9 cellular contexts compared by ENCODE assay signal in the genomic region with DNA sequence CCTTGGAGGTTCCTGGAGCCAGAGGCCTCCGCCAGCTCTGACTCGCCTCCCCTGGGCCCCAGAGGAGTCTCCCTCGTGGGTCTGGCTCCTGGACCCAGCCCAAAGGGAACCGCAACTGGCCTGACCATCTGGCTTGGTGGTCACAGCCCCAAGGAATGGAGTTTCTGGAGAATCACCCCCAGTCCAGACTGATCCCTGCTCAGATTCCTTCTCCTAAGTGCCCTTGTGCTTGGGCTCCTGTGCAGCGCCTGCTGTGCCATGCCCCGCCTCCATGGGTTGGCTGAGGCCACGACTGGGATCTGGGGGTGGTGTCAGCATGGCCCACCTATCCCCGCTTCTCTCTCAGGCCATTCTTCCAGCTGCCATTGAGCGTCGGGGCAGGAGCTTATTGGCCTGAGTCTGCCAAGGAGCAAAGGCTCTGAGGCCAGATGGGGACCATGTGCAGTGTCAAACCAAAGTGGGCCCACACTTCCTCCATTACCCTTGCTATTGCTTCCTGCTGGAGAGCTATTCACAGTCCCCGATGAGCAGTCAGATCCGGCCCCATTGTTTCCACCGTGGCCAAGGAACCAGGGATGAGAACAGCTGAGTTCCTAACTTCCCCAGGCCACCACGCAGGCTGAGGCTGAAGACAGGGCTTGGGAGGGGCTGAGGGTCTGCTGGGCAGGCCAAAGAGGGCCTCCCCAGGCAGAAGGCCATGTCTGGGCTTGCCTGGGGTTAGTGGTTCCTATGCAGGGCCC. TPM values are rescaled to one million over a fixed set of nuclear protein-coding genes. Genes with fewer than 3 reads are reported as not detected.
A peak's percentile ranks its signal among the peaks of the same experiment; 100 is the strongest.
DNase-seq lines count a peak whose midpoint lies in the region; FAIRE-seq and TF ChIP-seq lines count a peak whose summit lies in the region.
"Had no signal": no experiment of that assay in that cellular context is flagged by ENCODE, and none has a peak within 500 bp of the region (broad histone marks: within the 10 kb centered on the region; RNA-seq: fewer than 3 reads in every experiment).

No MANE protein-coding gene starts in this region.

- H3K9ac ChIP-seq in mesenchymal stem cell (ENCODE audit: low read length) (peak overlapping the region; percentile 87), H9 (ENCODE audit: extremely low read depth, insufficient read length, low read length) (no peak overlapping the region)

- H4K5ac ChIP-seq in H9 (ENCODE audit: insufficient read length, low read depth, low read length): no peak overlapping the region

- H2BK15ac ChIP-seq in mesenchymal stem cell (ENCODE audit: low read depth, poor library complexity, severe bottlenecking) (peak overlapping the region; percentile 84), H9 (ENCODE audit: low read depth, low read length) (no peak overlapping the region)

- H4K91ac ChIP-seq in mesenchymal stem cell (ENCODE audit: low read length) (peak overlapping the region; percentile 14), H9 (ENCODE audit: insufficient read length, low read depth, low read length) (no peak overlapping the region)

- no peak overlapping the region for H2BK20ac ChIP-seq in H9 (ENCODE audit: low read depth, low read length, poor library complexity, severe bottlenecking)

- H2AK5ac ChIP-seq in mesenchymal stem cell (ENCODE audit: low read length, severe bottlenecking) (peak overlapping the region; percentile 63), H9 (ENCODE audit: insufficient read length, low read length) (no peak overlapping the region)

- H3K27ac ChIP-seq in mesenchymal stem cell (ENCODE audit: low read length, poor library complexity, severe bottlenecking): peak overlapping the region; percentile 82
- H3K27ac ChIP-seq in H9 (ENCODE audit: insufficient read length, low read depth, low read length): no peak overlapping the region

- H3K18ac ChIP-seq in mesenchymal stem cell (ENCODE audit: low read depth in 1 of 2, low read length in 2 of 2): peak overlapping the region; percentile 64 to 79
- no peak overlapping the region for H3K18ac ChIP-seq in H9 (ENCODE audit: insufficient read length, low read depth, low read length)

- H3K27me3 ChIP-seq in bronchial epithelial cell (ENCODE audit: control insufficient read depth, insufficient read depth, low read length): no peaks in the 10 kb centered on the region
- no peaks in the 10 kb centered on the region for H3K27me3 ChIP-seq in mesenchymal stem cell (ENCODE audit: control insufficient read depth in 1 of 2, insufficient read depth in 1 of 2, low read length in 2 of 2)
- no peaks in the 10 kb centered on the region for H3K27me3 ChIP-seq in H9 (ENCODE audit: insufficient read depth, low read length)

- H3K9me3 Mint-ChIP-seq in H9: no peaks in the 10 kb centered on the region
- H3K9me3 Mint-ChIP-seq: activated T-helper 1 cell treated with anti-CD3 and anti-CD28 coated beads, Interleukin-12 subunit alpha, Interleukin-12 subunit beta, Interleukin-2, Interleukin-4 antibody, amounts not matched to agents 30 ng/mL and 10 ng/mL and 1 ng/mL, durations not matched to agents 14 hours and 24 hours and 36 hours had no signal

- 54% methylated on average over 14 of the region's 14 CpGs for WGBS in mesenchymal stem cell
- no CpG with 5 or more reads among the region's 14 CpGs for WGBS in H9 (ENCODE audit: extremely low coverage, insufficient read length, low lambda C conversion rate)

- H2BK12ac ChIP-seq in mesenchymal stem cell (ENCODE audit: low read length in 2 of 2): peak overlapping the region; percentile 7 to 55
- H2BK12ac ChIP-seq in H9 (ENCODE audit: insufficient read length, low read depth, low read length): no peak overlapping the region

- H3K14ac ChIP-seq in mesenchymal stem cell (ENCODE audit: low read length in 2 of 2) (no peak overlapping the region), H9 (ENCODE audit: insufficient read depth, low read length) (no peak overlapping the region)

- no peaks in the 10 kb centered on the region for H4K20me1 ChIP-seq in H9 (ENCODE audit: control insufficient read depth, insufficient read depth, insufficient read length)

- peaks cover 1% of the 10 kb centered on the region for H3K36me3 ChIP-seq in bronchial epithelial cell (ENCODE audit: control insufficient read depth, insufficient read depth, low read length)
- peaks cover 6 to 20% of the 10 kb centered on the region in 2 experiments for H3K36me3 ChIP-seq in mesenchymal stem cell (ENCODE audit: control insufficient read depth in 1 of 2, insufficient read depth in 2 of 2, low read depth in 1 of 2, low read length in 2 of 2)

- no peaks in the 10 kb centered on the region for H3K23me2 ChIP-seq in H9 (ENCODE audit: insufficient read length, low read depth, low read length, poor library complexity, severe bottlenecking)

- H3K27ac Mint-ChIP-seq in H9: no peak overlapping the region; a peak in 1 of 7 replicates
- H3K27ac Mint-ChIP-seq: activated T-helper 1 cell treated with anti-CD3 and anti-CD28 coated beads, Interleukin-12 subunit alpha, Interleukin-12 subunit beta, Interleukin-2, Interleukin-4 antibody, amounts not matched to agents 30 ng/mL and 10 ng/mL and 1 ng/mL, durations not matched to agents 14 hours and 24 hours and 36 hours had no signal

- no peaks in the 10 kb centered on the region for H3K9me3 ChIP-seq in mesenchymal stem cell (ENCODE audit: control insufficient read depth, low read length)
- H3K9me3 ChIP-seq in H9 (ENCODE audit: control insufficient read depth, low read depth, low read length): no peaks in the 10 kb centered on the region

- H3K23ac ChIP-seq in mesenchymal stem cell (ENCODE audit: low read length in 2 of 2) (no peak overlapping the region), H9 (ENCODE audit: insufficient read length, low read depth, low read length) (no peak overlapping the region)

- FAIRE-seq in bronchial epithelial cell (lab: Jason Lieb, UNC): no peak

- peak; percentile 71 for DNase-seq in AG08395 (ENCODE audit: low spot score)
- peak; percentile 70 for DNase-seq in M059J (ENCODE audit: low read depth)
- DNase-seq in bronchial epithelial cell (ENCODE audit: low read depth): peak; percentile 27
- peak; percentile 63 for DNase-seq in mesenchymal stem cell
- DNase-seq in H9: no peak
- no peak for DNase-seq in NCI-H1092 (lab: John Stamatoyannopoulos, UW)
- no peak for DNase-seq in C1 segment of cervical spinal cord (lab: John Stamatoyannopoulos, UW)
- no peak for DNase-seq in mesenteric fat pad (ENCODE audit: low spot score)

- no peak overlapping the region for H3K4me3 Mint-ChIP-seq in H9
- H3K4me3 Mint-ChIP-seq: activated T-helper 1 cell treated with anti-CD3 and anti-CD28 coated beads, Interleukin-12 subunit alpha, Interleukin-12 subunit beta, Interleukin-2, Interleukin-4 antibody, amounts not matched to agents 30 ng/mL and 10 ng/mL and 1 ng/mL, durations not matched to agents 14 hours and 24 hours and 36 hours had no signal

- peak overlapping the region; percentile 95 for H4K8ac ChIP-seq in mesenchymal stem cell (ENCODE audit: low read length)
- H4K8ac ChIP-seq in H9 (replicated peaks; ENCODE audit: insufficient read length, low read depth, low read length): no peak overlapping the region

- H3K56ac ChIP-seq in H9 (ENCODE audit: insufficient read length, low read depth, low read length): no peak overlapping the region

- no peak overlapping the region for H3K4me2 ChIP-seq in mesenchymal stem cell (ENCODE audit: low read length, poor library complexity, severe bottlenecking)
- no peak overlapping the region for H3K4me2 ChIP-seq in H9 (ENCODE audit: insufficient read depth, insufficient read length, low read length)

- no peaks in the 10 kb centered on the region; a peak in 1 of 7 replicates for H3K36me3 Mint-ChIP-seq in H9 (ENCODE audit: insufficient read depth in 1 of 3, low read depth in 3 of 3)

- H3K4ac ChIP-seq in mesenchymal stem cell (ENCODE audit: low read depth in 1 of 2, low read length in 2 of 2) (peak overlapping the region; percentile 32 to 91), H9 (ENCODE audit: low read depth, low read length) (no peak overlapping the region)

- H3K4me3 ChIP-seq in bronchial epithelial cell (ENCODE audit: low read depth, low read length) (no peak overlapping the region), mesenchymal stem cell (ENCODE audit: insufficient read depth in 1 of 2, low read depth in 1 of 2, low read length in 2 of 2) (peak overlapping the region in 1 of 2 experiments; percentile 37)

- TF ChIP-seq CTCF in bronchial epithelial cell (IDR thresholded peaks at IDR 0.05; ENCODE audit: insufficient read depth, low read length, severe bottlenecking): no peak
- TF ChIP-seq CTCF in H9 (conservative IDR thresholded peaks at IDR 0.05): no peak

- H2AFZ ChIP-seq in mesenchymal stem cell (ENCODE audit: low read depth, low read length) (no peak overlapping the region), H9 (ENCODE audit: low read length) (no peak overlapping the region)

- peaks cover 37% of the 10 kb centered on the region for H3K4me1 ChIP-seq in mesenchymal stem cell (ENCODE audit: control insufficient read depth, insufficient read depth, low read depth, low read length)
- H3K4me1 ChIP-seq in H9 (ENCODE audit: insufficient read depth, low read length): peaks cover 7% of the 10 kb centered on the region; the same call in 1 of the 2 replicates

- H2BK5ac ChIP-seq in mesenchymal stem cell (ENCODE audit: low read depth, low read length, poor library complexity, severe bottlenecking) (peak overlapping the region; percentile 12), H9 (ENCODE audit: insufficient read length, low read length) (no peak overlapping the region)

- peaks cover 22 to 31% of the 10 kb centered on the region in 2 experiments for H3K4me1 Mint-ChIP-seq in H9

- peak overlapping the region; percentile 78 for H2BK120ac ChIP-seq in mesenchymal stem cell (ENCODE audit: low read depth, low read length)
- H2BK120ac ChIP-seq in H9 (ENCODE audit: low read depth, low read length, poor library complexity, severe bottlenecking): no peak overlapping the region

- H3K79me1 ChIP-seq in mesenchymal stem cell (replicated peaks; ENCODE audit: low read length, poor library complexity, severe bottlenecking) (no peaks in the 10 kb centered on the region), H9 (ENCODE audit: insufficient read depth, low read depth, low read length, poor library complexity, severe bottlenecking) (no peaks in the 10 kb centered on the region)

- peaks cover 9% of the 10 kb centered on the region for H3K27me3 Mint-ChIP-seq in H9 (ENCODE audit: low read depth)

- H3K79me2 ChIP-seq in H9 (ENCODE audit: insufficient read depth, low read length): no peaks in the 10 kb centered on the region

- no peak overlapping the region for H3T11ph ChIP-seq in H9 (ENCODE audit: low read length)

RNA-seq across cellular contexts. Expression of gene CSPG4, which starts 19.0 kb away (rescaled TPM):
- 3.4 and 8.2 TPM in 2 replicates for total RNA-seq in M059J (2014; rRNA removed; shearing (Covaris generic))
- total RNA-seq in bronchial epithelial cell (0.79 and 6.3 TPM in 2 replicates), H9 (2021) (2.0 and 2.1 TPM in 2 replicates), mesenteric fat pad (105 TPM)
- polyA plus RNA-seq in mesenchymal stem cell (2013, experiment 1 of 2): 12.4 TPM
- polyA plus RNA-seq in mesenchymal stem cell (2013, experiment 2 of 2): 11.3 TPM
- total RNA-seq: activated T-helper 1 cell treated with anti-CD3 and anti-CD28 coated beads, Interleukin-12 subunit alpha, Interleukin-12 subunit beta, Interleukin-2, Interleukin-4 antibody, amounts not matched to agents 30 ng/mL and 10 ng/mL and 1 ng/mL, durations not matched to agents 14 hours and 24 hours and 36 hours had no signal

RNA-seq across cellular contexts. Expression of gene SNX33, which starts 46.0 kb away (rescaled TPM):
- 8.2 and 10.6 TPM in 2 replicates for total RNA-seq in M059J (2014; rRNA removed; shearing (Covaris generic))
- total RNA-seq in bronchial epithelial cell (15.0 and 19.8 TPM in 2 replicates), H9 (2021) (17.7 and 18.7 TPM in 2 replicates), mesenteric fat pad (25.1 TPM)
- polyA plus RNA-seq in mesenchymal stem cell (2013, experiment 1 of 2): 23.0 TPM
- polyA plus RNA-seq in mesenchymal stem cell (2013, experiment 2 of 2): 22.6 TPM

RNA-seq across cellular contexts. Expression of gene IMP3, which starts 53.6 kb away (rescaled TPM):
- 93.7 and 148 TPM in 2 replicates for total RNA-seq in M059J (2014; rRNA removed; shearing (Covaris generic))
- total RNA-seq in bronchial epithelial cell (95.0 and 215 TPM in 2 replicates), H9 (2021) (97.9 and 106 TPM in 2 replicates), mesenteric fat pad (67.5 TPM)
- polyA plus RNA-seq in mesenchymal stem cell (2013, experiment 1 of 2): 49.0 TPM
- 48.8 TPM for polyA plus RNA-seq in mesenchymal stem cell (2013, experiment 2 of 2)

Comparison
In these comparisons a context has a peak if more than half of its experiments do, and no peak if none do; other contexts are left out.
1. DNase-seq: peak in AG08395 (single experiment), M059J (single experiment), bronchial epithelial cell (single experiment) and mesenchymal stem cell (single experiment); none in H9 (single experiment), NCI-H1092 (single experiment), C1 segment of cervical spinal cord (0 of 14) and mesenteric fat pad (single experiment).
2. RNA of gene CSPG4, which starts 19.0 kb away (total RNA-seq): 105 TPM in mesenteric fat pad (single experiment); 3.4 to 8.2 TPM in M059J, 2.0 to 2.1 TPM in H9 and 0.79 to 6.3 TPM in bronchial epithelial cell; every median in the first group is over 10 times any median in the second.